9 cellular contexts compared by ENCODE assay signal in the genomic region with DNA sequence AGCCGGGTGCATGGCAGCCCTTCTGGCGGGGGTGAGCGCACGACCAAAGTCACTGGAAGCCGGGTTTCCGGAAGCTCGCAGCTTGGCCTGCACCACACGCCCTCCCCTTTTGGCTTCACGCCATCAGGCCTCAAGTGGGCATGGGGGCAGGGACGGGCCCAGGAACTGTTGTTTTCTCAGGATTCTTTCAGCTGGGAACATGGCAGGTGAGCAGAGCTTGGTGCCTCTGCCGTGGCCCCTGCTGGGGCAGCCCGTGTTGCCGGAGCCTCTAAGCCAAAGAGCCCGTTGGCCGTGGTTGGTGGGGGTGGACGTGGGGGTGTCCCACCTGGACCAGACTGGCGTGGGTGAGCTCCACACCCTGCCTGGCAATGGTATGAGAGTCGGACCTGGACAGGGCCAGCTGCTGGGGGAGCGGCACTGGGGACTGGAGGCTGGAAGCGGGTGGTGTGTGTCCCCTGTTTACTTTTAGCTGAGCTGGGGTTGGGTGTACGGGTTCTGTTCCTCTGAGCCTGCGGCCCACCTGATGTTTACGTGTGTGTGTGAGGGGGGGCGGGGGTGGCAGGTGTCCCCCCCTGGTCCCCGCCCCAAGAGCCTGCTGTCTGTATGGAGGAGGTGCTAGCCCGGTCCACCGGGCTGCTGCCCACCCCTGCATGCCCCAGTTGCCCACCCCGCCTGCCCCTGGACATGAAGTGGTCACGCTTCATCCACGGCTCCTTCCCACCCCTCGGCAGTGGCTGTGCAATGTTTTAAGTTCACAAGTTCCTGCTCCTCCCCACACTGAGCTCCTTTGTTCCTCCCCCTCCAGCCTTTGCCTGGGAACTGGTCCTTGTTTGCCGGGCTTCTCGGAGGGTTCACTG. TPM values are rescaled to one million over a fixed set of nuclear protein-coding genes. Genes with fewer than 3 reads are reported as not detected.
DNase-seq lines count a peak whose midpoint lies in the region; ATAC-seq, FAIRE-seq and TF ChIP-seq lines count a peak whose summit lies in the region.
"Had no signal": no experiment of that assay in that cellular context is flagged by ENCODE, and none has a peak within 500 bp of the region (broad histone marks: within the 10 kb centered on the region; RNA-seq: fewer than 3 reads in every experiment).

No MANE protein-coding gene starts in this region.

- H4K20me1 ChIP-seq in BLaER1 treated with 17β-estradiol and CSF1 and Interleukin-3, amounts not matched to agents 10 nM and 100 nM: peaks cover 0 to 28% (median 0%) of the 10 kb centered on the region in 11 experiments; a peak in 4 of 22 replicates

- H3K9ac ChIP-seq in BLaER1 treated with 17β-estradiol and CSF1 and Interleukin-3, amounts not matched to agents 10 nM and 100 nM: 0 out of 22 replicates have a peak overlapping the region, but pooled peaks of 1 of the 11 experiments have one; percentile 5

- H3K4me2 ChIP-seq in BLaER1 treated with 17β-estradiol and CSF1 and Interleukin-3, amounts not matched to agents 10 nM and 100 nM: peak overlapping the region; percentile 9 to 80 (median 54)

- no peaks in the 10 kb centered on the region for H3K27me3 ChIP-seq in BLaER1 treated with 17β-estradiol and CSF1 and Interleukin-3, amounts not matched to agents 10 nM and 100 nM
- H3K27me3 ChIP-seq in Peyer's patch (no peaks in the 10 kb centered on the region), right lobe of liver (no peaks in the 10 kb centered on the region)

- no peaks in the 10 kb centered on the region for H3K36me3 ChIP-seq in BLaER1 treated with 17β-estradiol and CSF1 and Interleukin-3, amounts not matched to agents 10 nM and 100 nM
- peaks cover 0 to 16% (median 0%) of the 10 kb centered on the region in 3 donors for H3K36me3 ChIP-seq in Peyer's patch
- no peaks in the 10 kb centered on the region for H3K36me3 ChIP-seq in right lobe of liver

- no peak for TF ChIP-seq CTCF in Peyer's patch (IDR thresholded peaks at IDR 0.05)
- no peak for TF ChIP-seq CTCF in right lobe of liver (IDR thresholded peaks at IDR 0.05)
- no peak for TF ChIP-seq CTCF in HFFc6 (IDR thresholded peaks at IDR 0.05)

- H3K4me1 Mint-ChIP-seq in HFFc6 (ENCODE audit: low read depth): peaks cover 5% of the 10 kb centered on the region

- no peak for TF ChIP-seq POLR2A in Peyer's patch (IDR thresholded peaks at IDR 0.05)
- TF ChIP-seq POLR2A in right lobe of liver (IDR thresholded peaks at IDR 0.05): no peak
- TF ChIP-seq POLR2A in H54 (IDR thresholded peaks at IDR 0.05; ENCODE audit: low read depth, low read length): no peak

- 0 out of 22 replicates have a peak overlapping the region, but pooled peaks of 1 of the 11 experiments have one; percentile 18 for H3K27ac ChIP-seq in BLaER1 treated with 17β-estradiol and CSF1 and Interleukin-3, amounts not matched to agents 10 nM and 100 nM
- H3K27ac ChIP-seq in Peyer's patch (no peak overlapping the region), right lobe of liver (no peak overlapping the region)

- peaks cover 12% of the 10 kb centered on the region for H3K27me3 Mint-ChIP-seq in HFFc6 (ENCODE audit: insufficient read depth)

- intact Hi-C loops in right lobe of liver (cut with DNase I): no loop called here

- no peak overlapping the region for H3K4me3 Mint-ChIP-seq in HFFc6

- FAIRE-seq in H54 (lab: Jason Lieb, UNC): no peak
- FAIRE-seq: D721Med had no signal

- H3K27ac Mint-ChIP-seq in HFFc6: no peak overlapping the region

- WGBS in right lobe of liver (ENCODE audit: insufficient coverage, low coverage, low lambda C conversion rate, missing lambda C conversion rate): 73% methylated on average over 5 of the region's 33 CpGs

- H3K9me3 ChIP-seq in BLaER1 treated with 17β-estradiol and CSF1 and Interleukin-3, amounts not matched to agents 10 nM and 100 nM (replicated peaks in 1 of 11): no peaks in the 10 kb centered on the region
- H3K9me3 ChIP-seq in Peyer's patch (no peaks in the 10 kb centered on the region), right lobe of liver (no peaks in the 10 kb centered on the region)

- ATAC-seq in right lobe of liver (peak in 2 of 4 donors; percentile 3 to 4), GM19463 (IDR thresholded peaks at IDR 0.05; ENCODE audit: unreplicated experiment) (no peak)

- H3K9me3 Mint-ChIP-seq in HFFc6: no peaks in the 10 kb centered on the region

- no peaks in the 10 kb centered on the region; the same call in 1 of the 2 replicates for H3K36me3 Mint-ChIP-seq in HFFc6 (ENCODE audit: low read depth)

- peak; percentile 69 for DNase-seq in Jurkat, Clone E6-1 (ENCODE audit: low read depth, low spot score)
- DNase-seq in Peyer's patch (peak in 2 of 3 donors; percentile 43 to 47), right lobe of liver (peak in 2 of 3 donors; percentile 24 to 46), H54 (ENCODE audit: insufficient read length, low spot score) (no peak), HFFc6 (no peak)
- DNase-seq in stimulated activated CD4-positive, alpha-beta T cell treated with anti-CD3 and anti-CD28 coated beads, Interleukin-4, amount 100 ng/mL, for 24 hours: no peak

- peaks cover 15 to 53% (median 42%) of the 10 kb centered on the region in 10 experiments for H3K4me1 ChIP-seq in BLaER1 treated with 17β-estradiol and CSF1 and Interleukin-3, amounts not matched to agents 10 nM and 100 nM
- H3K4me1 ChIP-seq in Peyer's patch (peaks cover 0 to 10% (median 0%) of the 10 kb centered on the region in 4 donors), right lobe of liver (peaks cover 0 to 5% (median 0%) of the 10 kb centered on the region in 4 donors)

- no peak overlapping the region for H3K4me3 ChIP-seq in BLaER1 treated with 17β-estradiol and CSF1 and Interleukin-3, amounts not matched to agents 10 nM and 100 nM
- H3K4me3 ChIP-seq in Jurkat, Clone E6-1 (ENCODE audit: low read length): no peak overlapping the region
- no peak overlapping the region for H3K4me3 ChIP-seq in Peyer's patch
- no peak overlapping the region for H3K4me3 ChIP-seq in right lobe of liver

RNA-seq across cellular contexts. Expression of gene PLD4, which starts 28.7 kb away (rescaled TPM):
- polyA plus RNA-seq in Jurkat, Clone E6-1 (2012; ENCODE audit: insufficient read depth, insufficient read length): not detected
- total RNA-seq in Peyer's patch (1 to 10 TPM in 2 of 4 donors, not detected in 2; 1.7 to 4.1 TPM), right lobe of liver (under 1 TPM in 4 of 6 experiments, not detected in 2; 0.12 to 0.49 (median 0.33) TPM)
- under 1 TPM; 0.05 to 0.18 (median 0.11) TPM for total RNA-seq in HFFc6 (2021; fragmentation: NEBNext Ultra II Directional; extraction: Animal tissue kit (Norgen Biotek cat#: 25700))

RNA-seq across cellular contexts. Expression of gene CEP170B, which starts 30.9 kb away (rescaled TPM):
- polyA plus RNA-seq in Jurkat, Clone E6-1 (2012; ENCODE audit: insufficient read depth, insufficient read length): 3.6 TPM
- 100 to 1,000 TPM in 1 of 4 donors, 10 to 100 TPM in 3; 42.1 to 112 (median 83.8) TPM for total RNA-seq in Peyer's patch
- total RNA-seq in right lobe of liver: 10 to 100 TPM; 13.2 to 22.4 (median 16.8) TPM
- 10 to 100 TPM; 29.9 to 34.9 (median 32.0) TPM for total RNA-seq in HFFc6 (2021; fragmentation: NEBNext Ultra II Directional; extraction: Animal tissue kit (Norgen Biotek cat#: 25700))

Comparison
In these comparisons a context has a peak if more than half of its experiments do, and no peak if none do; other contexts are left out.
1. DNase-seq: peak in Jurkat, Clone E6-1 (single experiment), Peyer's patch (2 of 3) and right lobe of liver (2 of 3); none in H54 (single experiment), stimulated activated CD4-positive, alpha-beta T cell treated with anti-CD3 and anti-CD28 coated beads, Interleukin-4, amount 100 ng/mL, for 24 hours (single experiment) and HFFc6 (single experiment).